In the genomic region with DNA sequence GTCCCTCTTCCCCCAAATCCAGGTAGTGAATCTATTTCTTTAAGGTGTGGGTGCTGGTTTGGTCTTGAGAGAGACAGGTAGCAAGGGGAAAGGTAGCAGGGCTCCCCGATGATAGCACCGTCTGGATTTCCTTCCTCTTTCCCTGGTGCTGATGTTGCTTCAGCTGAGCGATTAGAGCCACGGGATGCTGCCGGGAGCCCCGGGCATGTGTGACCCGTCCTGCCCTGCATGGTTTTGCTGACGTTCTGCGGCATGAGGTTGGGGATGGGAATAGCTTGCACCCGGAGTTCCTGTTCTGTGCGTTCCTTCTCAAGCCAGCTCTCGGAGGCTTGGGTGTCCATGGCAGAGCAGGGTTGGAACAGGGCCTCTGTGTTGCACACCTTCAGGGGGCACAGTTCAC, we compare ENCODE assay signal across 23 cellular contexts.
"Had no signal": no experiment of that assay in that cellular context is flagged by ENCODE, and none has a peak within 500 bp of the region (broad histone marks: within the 10 kb centered on the region; RNA-seq: fewer than 3 reads in every experiment).

No MANE protein-coding gene starts in this region.

- H3K9me3 Mint-ChIP-seq: activated naive CD8-positive, alpha-beta T cell treated with anti-CD3 and anti-CD28 coated beads for 36 hours; activated T-cell treated with anti-CD3 and anti-CD28 coated beads, Interleukin-2, amount 50 U/mL, for 24 hours; mesothelial cell of epicardium; natural killer cell; stimulated activated naive CD8-positive, alpha-beta T cell treated with anti-CD3 and anti-CD28 coated beads, Interleukin-15, Interleukin-2, amounts not matched to agents 100 ng/mL and 50 ng/mL, for 24 hours; T-helper 2 cell treated with Interferon-gamma antibody and Interleukin-4, amounts not matched to agents 5 μg/mL and 100 μg/mL, for 36 hours had no signal

- H3K27me3 ChIP-seq: breast epithelium, left lung, tibial nerve had no signal

- H3K4me3 Mint-ChIP-seq: activated CD4-positive, alpha-beta T cell treated with anti-CD3 and anti-CD28 coated beads for 36 hours; activated naive CD8-positive, alpha-beta T cell treated with anti-CD3 and anti-CD28 coated beads for 36 hours; activated T-cell treated with anti-CD3 and anti-CD28 coated beads, Interleukin-2, amount 50 U/mL, for 24 hours; mesothelial cell of epicardium; natural killer cell; stimulated activated naive CD8-positive, alpha-beta T cell treated with anti-CD3 and anti-CD28 coated beads, Interleukin-15, Interleukin-2, amounts not matched to agents 100 ng/mL and 50 ng/mL, for 24 hours; T-helper 2 cell treated with Interferon-gamma antibody and Interleukin-4, amounts not matched to agents 5 μg/mL and 100 μg/mL, for 36 hours had no signal

- H3K4me1 ChIP-seq: breast epithelium had no signal

- H3K4me1 Mint-ChIP-seq: natural killer cell had no signal

- H3K36me3 ChIP-seq: breast epithelium, left lung, tibial nerve had no signal

- ATAC-seq: activated CD4-positive, alpha-beta T cell treated with anti-CD3 and anti-CD28 coated beads for 36 hours; left lung; natural killer cell had no signal

- H3K27ac Mint-ChIP-seq: activated CD4-positive, alpha-beta T cell treated with anti-CD3 and anti-CD28 coated beads for 36 hours; activated naive CD8-positive, alpha-beta T cell treated with anti-CD3 and anti-CD28 coated beads for 36 hours; activated T-cell treated with anti-CD3 and anti-CD28 coated beads, Interleukin-2, amount 50 U/mL, for 24 hours; mesothelial cell of epicardium; natural killer cell; progenitor cell of endocrine pancreas; stimulated activated naive CD8-positive, alpha-beta T cell treated with anti-CD3 and anti-CD28 coated beads, Interleukin-15, Interleukin-2, amounts not matched to agents 100 ng/mL and 50 ng/mL, for 24 hours; T-helper 2 cell treated with Interferon-gamma antibody and Interleukin-4, amounts not matched to agents 5 μg/mL and 100 μg/mL, for 36 hours had no signal

- H3K9me3 ChIP-seq: breast epithelium, left lung, tibial nerve had no signal

- H3K36me3 Mint-ChIP-seq: activated naive CD8-positive, alpha-beta T cell treated with anti-CD3 and anti-CD28 coated beads for 36 hours; mesothelial cell of epicardium; natural killer cell had no signal

- DNase-seq: activated CD4-positive, alpha-beta T cell treated with anti-CD3 and anti-CD28 coated beads for 36 hours; activated CD4-positive, alpha-beta T cell treated with anti-CD3 and anti-CD28 coated beads, Interleukin-2, amount 50 U/mL, for 4 hours; activated CD8-positive, alpha-beta memory T cell treated with anti-CD3 and anti-CD28 coated beads for 24 hours; activated CD8-positive, alpha-beta memory T cell treated with anti-CD3 and anti-CD28 coated beads, Interleukin-2, amount 50 U/mL, for 4 hours; activated naive CD4-positive, alpha-beta T cell treated with Interleukin-2 at 50 U/mL for 16 hours; activated naive CD8-positive, alpha-beta T cell treated with anti-CD3 and anti-CD28 coated beads for 36 hours; activated T-cell treated with anti-CD3 and anti-CD28 coated beads, Interleukin-2, amount 50 U/mL, for 24 hours; cerebellar nuclear complex; cortex of kidney; kidney; left lung; mammary epithelial cell; natural killer cell; stimulated activated CD4-positive, alpha-beta T cell treated with anti-CD3 and anti-CD28 coated beads, Interleukin-12 subunit alpha, Interleukin-12 subunit beta, amount 100 ng/mL, for 4 hours; stimulated activated CD4-positive, alpha-beta T cell treated with anti-CD3 and anti-CD28 coated beads, Interleukin-4, amount 100 ng/mL, for 4 hours; substantia nigra had no signal

- H3K27ac ChIP-seq: breast epithelium, epithelial cell of prostate, left lung, tibial nerve had no signal

- H3K4me3 ChIP-seq: breast epithelium, left lung, tibial nerve had no signal
